Comparison of ENCODE assay signal across 8 cellular contexts in genomic region chr2:70947556-70948184, GRCh38. TPM values are rescaled to one million over a fixed set of nuclear protein-coding genes. Genes with fewer than 3 reads are reported as not detected.
DNase-seq lines count a peak whose midpoint lies in the region; ATAC-seq, FAIRE-seq and TF ChIP-seq lines count a peak whose summit lies in the region.

No MANE protein-coding gene starts in this region.

- CTCF ChIA-PET in A549 (lab: Yijun Ruan, JAX), result interaction anchor here (0.8 to 18.9 kb wide), 45 partner anchors 8 to 644 kb away, joined by 3 to 512 read pairs (median 5); partner anchors contain the start of genes ATP6V1B1, FAM136A and FIGLA

- DNase-seq in A549 (ENCODE audit: low read depth in 1 of 2, low spot score in 1 of 2), result no peak
- peak; percentile 58 for DNase-seq in HK-2 (ENCODE audit: unreplicated experiment)
- peak; percentile 23 to 30 for DNase-seq in activated T-cell treated with anti-CD3 and anti-CD28 coated beads, Interleukin-2, amount 50 U/mL, for 48 hours
- DNase-seq in keratinocyte (ENCODE audit: low read depth, low spot score), result no peak
- DNase-seq in HT-29 (ENCODE audit: low spot score), result no peak
- no peak for DNase-seq in NCI-H1694 (lab: John Stamatoyannopoulos, UW)

- no peak for TF ChIP-seq POLR2A in A549 (IDR thresholded peaks at IDR 0.05; ENCODE audit: low read length)

- TF ChIP-seq RAD21 in A549 (conservative IDR thresholded peaks at IDR 0.05 in 1 of 2, IDR thresholded peaks at IDR 0.05 in 1 of 2), result no peak

- peak overlapping the region; percentile 39 for H3K9ac ChIP-seq in keratinocyte (ENCODE audit: control insufficient read depth, extremely low read depth, insufficient read depth, low read length)

- peak overlapping the region; percentile 42 for H2AFZ ChIP-seq in keratinocyte (ENCODE audit: control insufficient read depth, low read length)

- H3K27me3 ChIP-seq in keratinocyte (ENCODE audit: control insufficient read depth, extremely low read depth, insufficient read depth, low read length), result peaks cover under 1% of the 10 kb centered on the region

- no peaks in the 10 kb centered on the region for H3K9me1 ChIP-seq in keratinocyte (ENCODE audit: control insufficient read depth, extremely low read depth, insufficient read depth, low read length)

- H4K20me1 ChIP-seq in keratinocyte (ENCODE audit: control insufficient read depth, extremely low read depth, insufficient read depth, low read length), result no peaks in the 10 kb centered on the region

- peak overlapping the region; percentile 71 for H3K4me2 ChIP-seq in A549
- H3K4me2 ChIP-seq in keratinocyte (ENCODE audit: control insufficient read depth, extremely low read depth, insufficient read depth, low read depth, low read length), result peak overlapping the region; percentile 74

- 68% methylated on average over 11 of the region's 11 CpGs for WGBS in A549 (ENCODE audit: missing lambda C conversion rate)

- dilution Hi-C loops in keratinocyte (cut with MboI; ENCODE audit: extremely low pct_ligation_motif_present, low sequenced_read_pairs), result no loop called here

- H3K9me3 ChIP-seq in A549 (no peaks in the 10 kb centered on the region), keratinocyte (ENCODE audit: control insufficient read depth, low read depth, low read length) (no peaks in the 10 kb centered on the region)

- no peak for TF ChIP-seq EP300 in A549 (IDR thresholded peaks at IDR 0.05)

- H3K79me2 ChIP-seq in keratinocyte (ENCODE audit: control insufficient read depth, insufficient read depth, low read length), result no peaks in the 10 kb centered on the region

- H3K27ac ChIP-seq in A549 (peak overlapping the region; percentile 12 to 76; a peak in 4 of 6 replicates), keratinocyte (ENCODE audit: control insufficient read depth, insufficient read depth, low read length) (peak overlapping the region; percentile 17)

- H3K4me1 ChIP-seq in A549 (peaks cover 13% of the 10 kb centered on the region; the same call in 2 of the 3 replicates), keratinocyte (ENCODE audit: control insufficient read depth, extremely low read depth, insufficient read depth, low read length) (peaks cover 15% of the 10 kb centered on the region)

- H3K4me3 ChIP-seq in A549 (peak overlapping the region; percentile 4; the same call in 1 of the 3 replicates), keratinocyte (ENCODE audit: control insufficient read depth in 2 of 3, extremely low read depth in 1 of 3, insufficient read depth in 2 of 3, low read depth in 1 of 3, low read length in 3 of 3) (peak overlapping the region in 2 of 3 experiments; percentile 31 to 47)

- H3K36me3 ChIP-seq in keratinocyte (ENCODE audit: control insufficient read depth in 2 of 2, extremely low read depth in 1 of 2, insufficient read depth in 2 of 2, low read length in 2 of 2), result no peaks in the 10 kb centered on the region

- POLR2A ChIA-PET in A549 (lab: Yijun Ruan, JAX), result interaction anchor here (1.0 kb wide), 1 partner anchor 76 kb away, joined by 4 read pairs; no protein-coding TSS in a partner anchor

- peak; percentile 4 to 50; a peak in 3 of 6 replicates for ATAC-seq in A549
- ATAC-seq in GM21825 (IDR thresholded peaks at IDR 0.05; ENCODE audit: unreplicated experiment), result no peak
- no peak for ATAC-seq in HG02759 (IDR thresholded peaks at IDR 0.05; ENCODE audit: unreplicated experiment)

- no peak for TF ChIP-seq CTCF in A549 (IDR thresholded peaks at IDR 0.05)
- TF ChIP-seq CTCF in keratinocyte (optimal IDR thresholded peaks at IDR 0.05 in 1 of 3, IDR thresholded peaks at IDR 0.05 in 1 of 3, conservative IDR thresholded peaks at IDR 0.05 in 1 of 3; ENCODE audit: extremely low read depth in 1 of 3, insufficient read depth in 2 of 3, low read length in 3 of 3), result no peak

- FAIRE-seq in A549 (lab: Jason Lieb, UNC) (no peak), keratinocyte (lab: Jason Lieb, UNC) (no peak)

TF ChIP-seq in A549, 52 proteins besides CTCF, POLR2A, EP300 and RAD21 (continues in another document):
- TF ChIP-seq KDM1A (IDR thresholded peaks at IDR 0.05; ENCODE audit: low read depth) (no peak), HOXB13 (CRISPR knock-in tag; IDR thresholded peaks at IDR 0.05; ENCODE audit: low read depth) (no peak), SMC3 (IDR thresholded peaks at IDR 0.05) (no peak), EHMT2 (IDR thresholded peaks at IDR 0.05; ENCODE audit: low read depth) (no peak), FOSB (CRISPR knock-in tag; IDR thresholded peaks at IDR 0.05) (no peak), MAZ (IDR thresholded peaks at IDR 0.05; ENCODE audit: borderline replicate concordance, low read depth, low read length) (no peak), JUN (IDR thresholded peaks at IDR 0.05) (no peak)

RNA-seq across cellular contexts. Expression of gene ATP6V1B1, which starts 12.0 kb away (rescaled TPM):
- polyA plus RNA-seq in A549 (2011; rRNA removed), result 1.9 and 3.2 TPM in 2 replicates
- 2.1 and 2.2 TPM in 2 replicates for polyA plus RNA-seq in A549 (2012; cell fraction: cytosol; rRNA removed)
- polyA plus RNA-seq in A549 (2012; cell fraction: nucleus; rRNA removed), result 25.8 and 27.3 TPM in 2 replicates
- 2.5 to 2.8 TPM (median 2.7 TPM) in 3 replicates for polyA plus RNA-seq in A549 (2017; fragmentation: RNase III; extraction: RNeasy Plus Mini Kit Qiagen cat#74134 plus additional on column Dnase treatment)
- polyA minus RNA-seq in A549 (2011; rRNA and poly(A)+ RNA removed), result 0.58 and 3.0 TPM in 2 replicates
- polyA plus RNA-seq in keratinocyte, result 0.13 TPM in 1 of 3 replicates, not detected in the others
- 0.62 TPM for polyA plus RNA-seq in keratinocyte (2011; ENCODE audit: low read depth)
- polyA plus RNA-seq in keratinocyte (2011; cell fraction: cytosol; rRNA removed), result not detected in 2 replicates
- 0.37 and 0.55 TPM in 2 replicates for polyA plus RNA-seq in keratinocyte (2011; cell fraction: nucleus; rRNA removed)
- polyA plus RNA-seq in keratinocyte (2012; ENCODE audit: low replicate concordance), result not detected in 2 replicates
- polyA minus RNA-seq in keratinocyte, result not detected in 3 replicates
- polyA minus RNA-seq in keratinocyte (2011; cell fraction: cytosol; rRNA and poly(A)+ RNA removed), result not detected
- polyA minus RNA-seq in keratinocyte (2011; cell fraction: nucleus; rRNA and poly(A)+ RNA removed), result not detected in 2 replicates
- 32.8 and 43.9 TPM in 2 replicates for total RNA-seq in HT-29 (2014; rRNA removed; shearing (Covaris generic))

RNA-seq across cellular contexts. Expression of gene ANKRD53, which starts 30.8 kb away (rescaled TPM):
- polyA plus RNA-seq in A549 (2011; rRNA removed), result not detected in 2 replicates
- polyA plus RNA-seq in A549 (2012; cell fraction: cytosol; rRNA removed), result 0.03 TPM in 1 of 2 replicates, not detected in the other
- polyA plus RNA-seq in A549 (2012; cell fraction: nucleus; rRNA removed), result 0.17 and 0.37 TPM in 2 replicates
- polyA plus RNA-seq in A549 (2017; fragmentation: RNase III; extraction: RNeasy Plus Mini Kit Qiagen cat#74134 plus additional on column Dnase treatment), result not detected in 3 replicates
- polyA minus RNA-seq in A549 (2011; rRNA and poly(A)+ RNA removed), result not detected in 2 replicates
- polyA plus RNA-seq in keratinocyte, result 0.05 to 0.15 TPM in 2 of 3 replicates, not detected in the other
- not detected for polyA plus RNA-seq in keratinocyte (2011; ENCODE audit: low read depth)
- polyA plus RNA-seq in keratinocyte (2011; cell fraction: cytosol; rRNA removed), result 0.04 and 0.13 TPM in 2 replicates
- polyA plus RNA-seq in keratinocyte (2011; cell fraction: nucleus; rRNA removed), result 0.05 and 0.48 TPM in 2 replicates
- 0.07 TPM in 1 of 2 replicates, not detected in the other for polyA plus RNA-seq in keratinocyte (2012; ENCODE audit: low replicate concordance)
- polyA minus RNA-seq in keratinocyte, result 0.13 TPM in 1 of 3 replicates, not detected in the others
- not detected for polyA minus RNA-seq in keratinocyte (2011; cell fraction: cytosol; rRNA and poly(A)+ RNA removed)
- not detected in 2 replicates for polyA minus RNA-seq in keratinocyte (2011; cell fraction: nucleus; rRNA and poly(A)+ RNA removed)
- total RNA-seq in HT-29 (2014; rRNA removed; shearing (Covaris generic)), result 0.28 TPM in 1 of 2 replicates, not detected in the other

RNA-seq across cellular contexts. Expression of gene TEX261, which starts 47.0 kb away (rescaled TPM):
- 87.1 and 109 TPM in 2 replicates for polyA plus RNA-seq in A549 (2011; rRNA removed)
- 82.2 and 86.0 TPM in 2 replicates for polyA plus RNA-seq in A549 (2012; cell fraction: cytosol; rRNA removed)
- 52.7 and 65.2 TPM in 2 replicates for polyA plus RNA-seq in A549 (2012; cell fraction: nucleus; rRNA removed)
- 71.3 to 76.3 TPM (median 73.6 TPM) in 3 replicates for polyA plus RNA-seq in A549 (2017; fragmentation: RNase III; extraction: RNeasy Plus Mini Kit Qiagen cat#74134 plus additional on column Dnase treatment)
- 115 and 136 TPM in 2 replicates for polyA minus RNA-seq in A549 (2011; rRNA and poly(A)+ RNA removed)
- 66.3 to 78.8 TPM (median 66.6 TPM) in 3 replicates for polyA plus RNA-seq in keratinocyte
- 5.9 TPM for polyA plus RNA-seq in keratinocyte (2011; ENCODE audit: low read depth)
- polyA plus RNA-seq in keratinocyte (2011; cell fraction: cytosol; rRNA removed), result 50.2 and 67.7 TPM in 2 replicates
- 53.6 and 55.7 TPM in 2 replicates for polyA plus RNA-seq in keratinocyte (2011; cell fraction: nucleus; rRNA removed)
- polyA plus RNA-seq in keratinocyte (2012; ENCODE audit: low replicate concordance), result 15.2 and 46.3 TPM in 2 replicates
- polyA minus RNA-seq in keratinocyte, result 67.2 to 100 TPM (median 72.0 TPM) in 3 replicates
- 28.6 TPM for polyA minus RNA-seq in keratinocyte (2011; cell fraction: cytosol; rRNA and poly(A)+ RNA removed)
- polyA minus RNA-seq in keratinocyte (2011; cell fraction: nucleus; rRNA and poly(A)+ RNA removed), result 16.1 and 48.0 TPM in 2 replicates
- 43.3 and 50.1 TPM in 2 replicates for total RNA-seq in HT-29 (2014; rRNA removed; shearing (Covaris generic))

RNA-seq across cellular contexts. Expression of gene VAX2, which starts 47.3 kb away (rescaled TPM):
- 1.6 and 1.8 TPM in 2 replicates for polyA plus RNA-seq in A549 (2011; rRNA removed)
- 2.8 and 4.6 TPM in 2 replicates for polyA plus RNA-seq in A549 (2012; cell fraction: cytosol; rRNA removed)
- polyA plus RNA-seq in A549 (2012; cell fraction: nucleus; rRNA removed), result 11.1 and 11.3 TPM in 2 replicates
- 2.1 to 3.6 TPM (median 3.3 TPM) in 3 replicates for polyA plus RNA-seq in A549 (2017; fragmentation: RNase III; extraction: RNeasy Plus Mini Kit Qiagen cat#74134 plus additional on column Dnase treatment)
- 0.78 and 0.87 TPM in 2 replicates for polyA minus RNA-seq in A549 (2011; rRNA and poly(A)+ RNA removed)
- 0.04 to 0.22 TPM in 2 of 3 replicates, not detected in the other for polyA plus RNA-seq in keratinocyte
- not detected for polyA plus RNA-seq in keratinocyte (2011; ENCODE audit: low read depth)
- polyA plus RNA-seq in keratinocyte (2011; cell fraction: cytosol; rRNA removed), result not detected in 2 replicates
- polyA plus RNA-seq in keratinocyte (2011; cell fraction: nucleus; rRNA removed), result not detected in 2 replicates
- polyA plus RNA-seq in keratinocyte (2012; ENCODE audit: low replicate concordance), result 0.09 TPM in 1 of 2 replicates, not detected in the other
- polyA minus RNA-seq in keratinocyte, result not detected in 3 replicates
- not detected for polyA minus RNA-seq in keratinocyte (2011; cell fraction: cytosol; rRNA and poly(A)+ RNA removed)
- not detected in 2 replicates for polyA minus RNA-seq in keratinocyte (2011; cell fraction: nucleus; rRNA and poly(A)+ RNA removed)
- total RNA-seq in HT-29 (2014; rRNA removed; shearing (Covaris generic)), result 1.8 and 2.3 TPM in 2 replicates

Comparison
In these comparisons a context has a peak if more than half of its experiments do, and no peak if none do; other contexts are left out.
1. ATAC-seq: peak in A549 (2 of 2); none in GM21825 (single experiment) and HG02759 (single experiment).
2. DNase-seq: peak in HK-2 (single experiment) and activated T-cell treated with anti-CD3 and anti-CD28 coated beads, Interleukin-2, amount 50 U/mL, for 48 hours (2 of 2); none in A549 (0 of 2), keratinocyte (single experiment), HT-29 (single experiment) and NCI-H1694 (single experiment).